In the genomic region with DNA sequence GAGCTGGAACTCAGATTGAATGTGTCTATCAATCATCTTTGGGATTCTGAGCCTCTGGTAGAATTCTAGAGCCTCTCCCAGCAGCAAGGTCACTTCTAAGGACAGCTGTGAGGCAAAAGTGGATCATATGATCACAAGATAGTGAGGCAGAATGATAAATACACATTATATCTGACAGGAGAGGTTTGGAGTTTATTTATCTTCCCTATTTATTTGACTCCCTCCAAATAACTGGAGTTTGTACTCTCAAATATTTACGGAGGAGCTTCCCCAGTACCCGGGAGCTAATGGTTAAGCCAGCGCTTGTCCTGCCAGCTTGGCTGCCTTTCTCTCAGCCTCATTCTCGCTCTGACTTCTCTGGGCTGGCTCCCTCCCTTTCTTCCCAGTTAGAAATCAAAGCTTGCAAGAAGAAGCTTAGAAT, we compare ENCODE assay signal across 1 cellular context.
TF ChIP-seq lines count a peak whose summit lies in the region.

No MANE protein-coding gene starts in this region.

TF ChIP-seq in HepG2, 621 proteins besides CTCF, POLR2A, EP300 and RAD21 (continued from another document and continues in another):
- TF ChIP-seq ZNF788 (CRISPR knock-in tag; IDR thresholded peaks at IDR 0.05; ENCODE audit: borderline replicate concordance): peak; percentile 60; the same call in 1 of the 2 replicates
- TF ChIP-seq MIXL1 (CRISPR knock-in tag; IDR thresholded peaks at IDR 0.05): peak; percentile 68; the same call in 1 of the 2 replicates
- TF ChIP-seq TCF7 (IDR thresholded peaks at IDR 0.05; ENCODE audit: low read depth): peak; percentile 55
- no peak for TF ChIP-seq ZNF451 (CRISPR knock-in tag; IDR thresholded peaks at IDR 0.05)
- TF ChIP-seq, protein P1, sequence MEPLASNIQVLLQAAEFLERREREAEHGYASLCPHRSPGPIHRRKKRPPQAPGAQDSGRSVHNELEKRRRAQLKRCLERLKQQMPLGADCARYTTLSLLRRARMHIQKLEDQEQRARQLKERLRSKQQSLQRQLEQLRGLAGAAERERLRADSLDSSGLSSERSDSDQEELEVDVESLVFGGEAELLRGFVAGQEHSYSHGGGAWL (CRISPR knock-in tag; IDR thresholded peaks at IDR 0.05): no peak
- TF ChIP-seq ZBTB2 (CRISPR knock-in tag; IDR thresholded peaks at IDR 0.05; ENCODE audit: low read depth): no peak
- TF ChIP-seq ZNF251 (CRISPR knock-in tag; IDR thresholded peaks at IDR 0.05): no peak
- peak; percentile 76 for TF ChIP-seq HDAC1 (CRISPR knock-in tag; IDR thresholded peaks at IDR 0.05)
- TF ChIP-seq ZNF605 (CRISPR knock-in tag; IDR thresholded peaks at IDR 0.05): no peak
- TF ChIP-seq SMAD1 (CRISPR knock-in tag; IDR thresholded peaks at IDR 0.05; ENCODE audit: borderline replicate concordance, low read depth): no peak
- no peak for TF ChIP-seq HOXA9 (CRISPR knock-in tag; IDR thresholded peaks at IDR 0.05; ENCODE audit: borderline replicate concordance)
- TF ChIP-seq ZNF501 (CRISPR knock-in tag; IDR thresholded peaks at IDR 0.05): peak; percentile 56; the same call in 1 of the 2 replicates
- TF ChIP-seq ZSCAN9 (CRISPR knock-in tag; IDR thresholded peaks at IDR 0.05; ENCODE audit: borderline replicate concordance): no peak
- TF ChIP-seq, protein P2, sequence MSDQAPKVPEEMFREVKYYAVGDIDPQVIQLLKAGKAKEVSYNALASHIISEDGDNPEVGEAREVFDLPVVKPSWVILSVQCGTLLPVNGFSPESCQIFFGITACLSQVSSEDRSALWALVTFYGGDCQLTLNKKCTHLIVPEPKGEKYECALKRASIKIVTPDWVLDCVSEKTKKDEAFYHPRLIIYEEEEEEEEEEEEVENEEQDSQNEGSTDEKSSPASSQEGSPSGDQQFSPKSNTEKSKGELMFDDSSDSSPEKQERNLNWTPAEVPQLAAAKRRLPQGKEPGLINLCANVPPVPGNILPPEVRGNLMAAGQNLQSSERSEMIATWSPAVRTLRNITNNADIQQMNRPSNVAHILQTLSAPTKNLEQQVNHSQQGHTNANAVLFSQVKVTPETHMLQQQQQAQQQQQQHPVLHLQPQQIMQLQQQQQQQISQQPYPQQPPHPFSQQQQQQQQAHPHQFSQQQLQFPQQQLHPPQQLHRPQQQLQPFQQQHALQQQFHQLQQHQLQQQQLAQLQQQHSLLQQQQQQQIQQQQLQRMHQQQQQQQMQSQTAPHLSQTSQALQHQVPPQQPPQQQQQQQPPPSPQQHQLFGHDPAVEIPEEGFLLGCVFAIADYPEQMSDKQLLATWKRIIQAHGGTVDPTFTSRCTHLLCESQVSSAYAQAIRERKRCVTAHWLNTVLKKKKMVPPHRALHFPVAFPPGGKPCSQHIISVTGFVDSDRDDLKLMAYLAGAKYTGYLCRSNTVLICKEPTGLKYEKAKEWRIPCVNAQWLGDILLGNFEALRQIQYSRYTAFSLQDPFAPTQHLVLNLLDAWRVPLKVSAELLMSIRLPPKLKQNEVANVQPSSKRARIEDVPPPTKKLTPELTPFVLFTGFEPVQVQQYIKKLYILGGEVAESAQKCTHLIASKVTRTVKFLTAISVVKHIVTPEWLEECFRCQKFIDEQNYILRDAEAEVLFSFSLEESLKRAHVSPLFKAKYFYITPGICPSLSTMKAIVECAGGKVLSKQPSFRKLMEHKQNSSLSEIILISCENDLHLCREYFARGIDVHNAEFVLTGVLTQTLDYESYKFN (CRISPR knock-in tag; conservative IDR thresholded peaks at IDR 0.05): peak; percentile 95
- no peak for TF ChIP-seq JUNB (CRISPR knock-in tag; IDR thresholded peaks at IDR 0.05; ENCODE audit: borderline replicate concordance)
- no peak for TF ChIP-seq CEBPZ (IDR thresholded peaks at IDR 0.05; ENCODE audit: low read length)
- TF ChIP-seq ZNF564 (CRISPR knock-in tag; IDR thresholded peaks at IDR 0.05): no peak
- no peak for TF ChIP-seq CBFB (CRISPR knock-in tag; IDR thresholded peaks at IDR 0.05)
- no peak for TF ChIP-seq IRF9 (CRISPR knock-in tag; IDR thresholded peaks at IDR 0.05; ENCODE audit: borderline replicate concordance)
- TF ChIP-seq PHF5A (CRISPR knock-in tag; IDR thresholded peaks at IDR 0.05; ENCODE audit: low read depth, unreplicated experiment): no peak
- peak; percentile 31 for TF ChIP-seq CCAR2 (optimal IDR thresholded peaks at IDR 0.05; ENCODE audit: low read depth, low read length)
- TF ChIP-seq, protein P3, sequence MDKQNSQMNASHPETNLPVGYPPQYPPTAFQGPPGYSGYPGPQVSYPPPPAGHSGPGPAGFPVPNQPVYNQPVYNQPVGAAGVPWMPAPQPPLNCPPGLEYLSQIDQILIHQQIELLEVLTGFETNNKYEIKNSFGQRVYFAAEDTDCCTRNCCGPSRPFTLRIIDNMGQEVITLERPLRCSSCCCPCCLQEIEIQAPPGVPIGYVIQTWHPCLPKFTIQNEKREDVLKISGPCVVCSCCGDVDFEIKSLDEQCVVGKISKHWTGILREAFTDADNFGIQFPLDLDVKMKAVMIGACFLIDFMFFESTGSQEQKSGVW (CRISPR knock-in tag; IDR thresholded peaks at IDR 0.05; ENCODE audit: borderline replicate concordance): no peak
- peak; percentile 66 for TF ChIP-seq KAT8 (CRISPR knock-in tag; IDR thresholded peaks at IDR 0.05)
- no peak for TF ChIP-seq ZBTB21 (CRISPR knock-in tag; IDR thresholded peaks at IDR 0.05)
- no peak for TF ChIP-seq ZNF75D (CRISPR knock-in tag; IDR thresholded peaks at IDR 0.05; ENCODE audit: borderline replicate concordance)
- TF ChIP-seq MEF2D (CRISPR knock-in tag; IDR thresholded peaks at IDR 0.05): no peak
- no peak for TF ChIP-seq ZNF232 (CRISPR knock-in tag; IDR thresholded peaks at IDR 0.05; ENCODE audit: borderline replicate concordance)
- no peak for TF ChIP-seq FUBP1 (CRISPR knock-in tag; IDR thresholded peaks at IDR 0.05; ENCODE audit: borderline replicate concordance)
- peak; percentile 92 for TF ChIP-seq FOXP4 (CRISPR knock-in tag; IDR thresholded peaks at IDR 0.05)
- TF ChIP-seq CBX1 (IDR thresholded peaks at IDR 0.05; ENCODE audit: low read depth): no peak
- TF ChIP-seq TEAD3 (CRISPR knock-in tag; optimal IDR thresholded peaks at IDR 0.05; ENCODE audit: borderline replicate concordance): peak; percentile 70
- TF ChIP-seq TBL1XR1 (IDR thresholded peaks at IDR 0.05; ENCODE audit: borderline replicate concordance, low read length, partially characterized antibody): no peak
- no peak for TF ChIP-seq ZNF563 (CRISPR knock-in tag; IDR thresholded peaks at IDR 0.05)
- no peak for TF ChIP-seq PBX3 (CRISPR knock-in tag; IDR thresholded peaks at IDR 0.05; ENCODE audit: borderline replicate concordance)
- no peak for TF ChIP-seq YY1 (IDR thresholded peaks at IDR 0.05; ENCODE audit: insufficient read depth, insufficient replicate concordance, low read depth, low read length)
- peak; percentile 77; the same call in 1 of the 2 replicates for TF ChIP-seq TBX2 (CRISPR knock-in tag; IDR thresholded peaks at IDR 0.05; ENCODE audit: borderline replicate concordance)
